34 cellular contexts compared by ENCODE assay signal in the genomic region with DNA sequence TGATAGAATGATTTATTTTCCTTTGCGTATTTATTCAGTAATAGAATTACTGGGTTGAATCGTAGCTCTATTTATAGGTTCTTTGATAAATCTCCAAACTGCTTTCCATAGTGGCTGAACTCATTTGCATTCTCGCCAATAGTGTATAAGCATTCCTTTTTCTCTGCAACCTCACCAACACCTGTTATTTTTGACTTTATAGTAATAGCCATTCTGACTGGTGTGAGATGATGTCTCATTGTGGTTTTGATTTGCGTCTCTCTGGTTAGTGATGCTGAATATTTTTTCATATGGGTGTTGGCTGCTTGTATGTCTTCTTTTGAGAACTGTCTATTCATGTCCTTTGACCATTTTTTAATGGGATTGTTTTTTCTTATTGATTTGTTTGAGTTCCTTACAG.
"Had no signal": no experiment of that assay in that cellular context is flagged by ENCODE, and none has a peak within 500 bp of the region (broad histone marks: within the 10 kb centered on the region; RNA-seq: fewer than 3 reads in every experiment).

No MANE protein-coding gene starts in this region.

- H3K4me1 Mint-ChIP-seq: activated B cell treated with CpG ODN at 0.5 μM for 24 hours; activated naive CD4-positive, alpha-beta T cell treated with anti-CD3 and anti-CD28 coated beads, Interleukin-2, amount 50 U/mL, for 24 hours; activated naive CD8-positive, alpha-beta T cell treated with anti-CD3 and anti-CD28 coated beads for 36 hours; central memory CD8-positive, alpha-beta T cell; T-helper 17 cell had no signal

- H3K27ac Mint-ChIP-seq: activated B cell treated with CpG ODN at 0.5 μM for 24 hours; activated CD8-positive, alpha-beta T cell treated with anti-CD3 and anti-CD28 coated beads for 36 hours; activated naive CD4-positive, alpha-beta T cell treated with anti-CD3 and anti-CD28 coated beads for 36 hours; activated naive CD4-positive, alpha-beta T cell treated with anti-CD3 and anti-CD28 coated beads, Interleukin-2, amount 50 U/mL, for 24 hours; activated naive CD8-positive, alpha-beta T cell treated with anti-CD3 and anti-CD28 coated beads for 36 hours; activated naive CD8-positive, alpha-beta T cell treated with anti-CD3 and anti-CD28 coated beads, Interleukin-2, amount 50 U/mL, for 24 hours; activated T-helper 1 cell treated with anti-CD3 and anti-CD28 coated beads, Interleukin-12 subunit alpha, Interleukin-12 subunit beta, Interleukin-2, Interleukin-4 antibody, amounts not matched to agents 30 ng/mL and 10 ng/mL and 1 ng/mL, durations not matched to agents 14 hours and 24 hours and 36 hours; activated T-helper 2 cell treated with anti-CD3 and anti-CD28 coated beads, Interferon-gamma antibody, Interleukin-2, Interleukin-4, amounts not matched to agents 10 μg/mL and 5 μg/mL and 100 μg/mL, durations not matched to agents 14 hours and 24 hours and 36 hours; T-helper 17 cell; T-helper 2 cell treated with Interferon-gamma antibody and Interleukin-4, amounts not matched to agents 5 μg/mL and 100 μg/mL, for 36 hours had no signal

- ATAC-seq: activated CD4-positive, CD25-positive, alpha-beta regulatory T cell treated with anti-CD3 and anti-CD28 coated beads, Interleukin-2, amount 50 U/mL, for 24 hours; activated CD8-positive, alpha-beta T cell treated with anti-CD3 and anti-CD28 coated beads for 36 hours; activated naive CD8-positive, alpha-beta T cell treated with anti-CD3 and anti-CD28 coated beads, Interleukin-2, amount 50 U/mL, for 24 hours; gastroesophageal sphincter; heart right ventricle; T-helper 17 cell had no signal

- H3K4me1 ChIP-seq: adrenal gland, ascending aorta, esophagus squamous epithelium, gastroesophageal sphincter had no signal

- H3K27me3 ChIP-seq: ascending aorta, brain microvascular endothelial cell, esophagus squamous epithelium, gastroesophageal sphincter had no signal

- H3K27me3 Mint-ChIP-seq: activated B cell treated with CpG ODN at 0.5 μM for 24 hours; activated CD8-positive, alpha-beta T cell treated with anti-CD3 and anti-CD28 coated beads for 36 hours; activated naive CD4-positive, alpha-beta T cell treated with anti-CD3 and anti-CD28 coated beads, Interleukin-2, amount 50 U/mL, for 24 hours; activated naive CD8-positive, alpha-beta T cell treated with anti-CD3 and anti-CD28 coated beads for 36 hours; activated naive CD8-positive, alpha-beta T cell treated with anti-CD3 and anti-CD28 coated beads, Interleukin-2, amount 50 U/mL, for 24 hours; central memory CD8-positive, alpha-beta T cell; T-helper 17 cell had no signal

- H3K36me3 Mint-ChIP-seq: activated naive CD4-positive, alpha-beta T cell treated with anti-CD3 and anti-CD28 coated beads, Interleukin-2, amount 50 U/mL, for 24 hours; activated naive CD8-positive, alpha-beta T cell treated with anti-CD3 and anti-CD28 coated beads for 36 hours had no signal

- DNase-seq: activated B cell treated with CpG ODN at 0.5 μM for 24 hours; activated CD4-positive, alpha-beta T cell treated with anti-CD3 and anti-CD28 coated beads for 48 hours; activated CD4-positive, alpha-beta T cell treated with anti-CD3 and anti-CD28 coated beads, Interleukin-2, amount 50 U/mL, for 1 hour; activated CD4-positive, alpha-beta T cell treated with anti-CD3 and anti-CD28 coated beads, Interleukin-2, amount 50 U/mL, for 48 hours; activated CD8-positive, alpha-beta memory T cell treated with anti-CD3 and anti-CD28 coated beads for 24 hours; activated CD8-positive, alpha-beta T cell treated with anti-CD3 and anti-CD28 coated beads for 36 hours; activated effector memory CD4-positive, alpha-beta T cell treated with anti-CD3 and anti-CD28 coated beads, Interleukin-2, amount 50 U/mL, for 16 hours; activated naive CD4-positive, alpha-beta T cell treated with anti-CD3 and anti-CD28 coated beads for 36 hours; activated naive CD8-positive, alpha-beta T cell treated with anti-CD3 and anti-CD28 coated beads for 36 hours; activated naive CD8-positive, alpha-beta T cell treated with anti-CD3 and anti-CD28 coated beads, Interleukin-2, amount 50 U/mL, for 24 hours; activated T-cell treated with anti-CD3 and anti-CD28 coated beads, Interleukin-2, amount 50 U/mL, for 48 hours; adrenal gland; brain microvascular endothelial cell; cortex of kidney; dermis blood vessel endothelial cell; effector CD4-positive, alpha-beta T cell; esophagus squamous epithelium; foreskin melanocyte; heart right ventricle; T-helper 1 cell; T-helper 17 cell; T1000; WERI-Rb-1 had no signal

- FAIRE-seq: bronchial epithelial cell, endometrium had no signal

- H3K27ac ChIP-seq: adrenal gland, ascending aorta, brain microvascular endothelial cell, epithelial cell of prostate, esophagus squamous epithelium, gastroesophageal sphincter, heart right ventricle, WERI-Rb-1 had no signal

- H3K4me3 ChIP-seq: adrenal gland, ascending aorta, esophagus squamous epithelium, gastroesophageal sphincter, heart right ventricle had no signal

- H3K9me3 Mint-ChIP-seq: activated naive CD4-positive, alpha-beta T cell treated with anti-CD3 and anti-CD28 coated beads, Interleukin-2, amount 50 U/mL, for 24 hours; central memory CD8-positive, alpha-beta T cell had no signal

- H3K9me3 ChIP-seq: adrenal gland, ascending aorta, gastroesophageal sphincter had no signal

- H3K36me3 ChIP-seq: adrenal gland, ascending aorta, brain microvascular endothelial cell, esophagus squamous epithelium, gastroesophageal sphincter, heart right ventricle, WERI-Rb-1 had no signal

- H3K4me3 Mint-ChIP-seq: activated B cell treated with CpG ODN at 0.5 μM for 24 hours; activated CD8-positive, alpha-beta T cell treated with anti-CD3 and anti-CD28 coated beads for 36 hours; activated naive CD4-positive, alpha-beta T cell treated with anti-CD3 and anti-CD28 coated beads for 36 hours; activated naive CD4-positive, alpha-beta T cell treated with anti-CD3 and anti-CD28 coated beads, Interleukin-2, amount 50 U/mL, for 24 hours; activated naive CD8-positive, alpha-beta T cell treated with anti-CD3 and anti-CD28 coated beads for 36 hours; activated naive CD8-positive, alpha-beta T cell treated with anti-CD3 and anti-CD28 coated beads, Interleukin-2, amount 50 U/mL, for 24 hours; activated T-helper 1 cell treated with anti-CD3 and anti-CD28 coated beads, Interleukin-12 subunit alpha, Interleukin-12 subunit beta, Interleukin-2, Interleukin-4 antibody, amounts not matched to agents 30 ng/mL and 10 ng/mL and 1 ng/mL, durations not matched to agents 14 hours and 24 hours and 36 hours; central memory CD8-positive, alpha-beta T cell; T-helper 17 cell; T-helper 2 cell treated with Interferon-gamma antibody and Interleukin-4, amounts not matched to agents 5 μg/mL and 100 μg/mL, for 36 hours had no signal
